Comparison of ENCODE assay signal across 1 cellular context in genomic region chr16:86196687-86197391, GRCh38.
TF ChIP-seq lines count a peak whose summit lies in the region.

No MANE protein-coding gene starts in this region.

TF ChIP-seq in HepG2, 621 proteins besides CTCF, POLR2A, EP300 and RAD21:
- TF ChIP-seq CBX2 (IDR thresholded peaks at IDR 0.05; ENCODE audit: low read depth, low read length) (peak; percentile 56; the same call in 1 of the 2 replicates), CBX2 (CRISPR knock-in tag; IDR thresholded peaks at IDR 0.05; ENCODE audit: low read depth) (no peak), ZNF570 (CRISPR knock-in tag; IDR thresholded peaks at IDR 0.05; ENCODE audit: borderline replicate concordance) (no peak), ZNF552 (CRISPR knock-in tag; IDR thresholded peaks at IDR 0.05; ENCODE audit: borderline replicate concordance) (no peak), ZNF572 (CRISPR knock-in tag; IDR thresholded peaks at IDR 0.05) (no peak), EZH2 (conservative IDR thresholded peaks at IDR 0.05; ENCODE audit: low read depth, low read length) (peak; percentile 64; the same call in 1 of the 2 replicates), ZNF354B (CRISPR knock-in tag; IDR thresholded peaks at IDR 0.05) (no peak), ZNF232 (CRISPR knock-in tag; IDR thresholded peaks at IDR 0.05; ENCODE audit: borderline replicate concordance) (no peak)
